Comparison of ENCODE assay signal across 20 cellular contexts in genomic region chr4:97646997-97647396, GRCh38.
DNase-seq lines count a peak whose midpoint lies in the region; ATAC-seq and TF ChIP-seq lines count a peak whose summit lies in the region.
"Had no signal": no experiment of that assay in that cellular context is flagged by ENCODE, and none has a peak within 500 bp of the region (broad histone marks: within the 10 kb centered on the region; RNA-seq: fewer than 3 reads in every experiment).

No MANE protein-coding gene starts in this region.

- intact Hi-C loops in right lobe of liver (cut with DNase I) = no loop called here

- no peaks in the 10 kb centered on the region for H3K9me3 ChIP-seq in right lobe of liver
- H3K9me3 ChIP-seq: upper lobe of left lung had no signal

- DNase-seq in COR-L47 (lab: John Stamatoyannopoulos, UW) = peak; percentile 8
- peak; percentile 18 to 61 for DNase-seq in NCI-H524 (lab: John Stamatoyannopoulos, UW)
- DNase-seq in choroid plexus epithelial cell (ENCODE audit: low read depth) = peak; percentile 46
- DNase-seq in mesothelial cell of epicardium (ENCODE audit: low spot score in 2 of 2, unreplicated experiment in 2 of 2) = no peak
- no peak for DNase-seq in right lobe of liver
- DNase-seq in GF-D8 (lab: John Stamatoyannopoulos, UW) = no peak
- no peak for DNase-seq in activated naive CD4-positive, alpha-beta T cell (lab: John Stamatoyannopoulos, UW)
- no peak for DNase-seq in activated CD8-positive, alpha-beta T cell treated with anti-CD3 and anti-CD28 coated beads, Interleukin-2, amount 10 ng/mL, durations not matched to agents 7 days and 5 days
- DNase-seq: activated CD4-positive, CD25-positive, alpha-beta regulatory T cell treated with anti-CD3 and anti-CD28 coated beads, Interleukin-2, amount 50 U/mL, for 72 hours; activated CD8-positive, alpha-beta memory T cell treated with anti-CD3 and anti-CD28 coated beads, Interleukin-2, amount 50 U/mL, for 4 hours; activated naive CD4-positive, alpha-beta T cell treated with anti-CD3 and anti-CD28 coated beads for 36 hours; H7; head of caudate nucleus; occipital lobe; SHP77; small intestine; upper lobe of left lung had no signal

- no peaks in the 10 kb centered on the region for H3K27me3 ChIP-seq in right lobe of liver
- H3K27me3 ChIP-seq: upper lobe of left lung had no signal

- H3K9me3 Mint-ChIP-seq in mesothelial cell of epicardium = no peaks in the 10 kb centered on the region
- H3K9me3 Mint-ChIP-seq in activated CD8-positive, alpha-beta T cell treated with anti-CD3 and anti-CD28 coated beads, Interleukin-2, amount 10 ng/mL, durations not matched to agents 7 days and 5 days (ENCODE audit: insufficient read depth) = no peaks in the 10 kb centered on the region

- peak overlapping the region; percentile 42 for H3K27ac Mint-ChIP-seq in mesothelial cell of epicardium
- no peak overlapping the region for H3K27ac Mint-ChIP-seq in activated CD8-positive, alpha-beta T cell treated with anti-CD3 and anti-CD28 coated beads, Interleukin-2, amount 10 ng/mL, durations not matched to agents 7 days and 5 days
- H3K27ac Mint-ChIP-seq: activated naive CD4-positive, alpha-beta T cell treated with anti-CD3 and anti-CD28 coated beads for 36 hours; T-helper 2 cell treated with Interferon-gamma antibody and Interleukin-4, amounts not matched to agents 5 μg/mL and 100 μg/mL, for 36 hours had no signal

- ATAC-seq in right lobe of liver = no peak
- ATAC-seq in activated CD8-positive, alpha-beta T cell treated with anti-CD3 and anti-CD28 coated beads, Interleukin-2, amount 10 ng/mL, durations not matched to agents 7 days and 5 days = no peak
- ATAC-seq: HepG2 had no signal

- H3K36me3 Mint-ChIP-seq in mesothelial cell of epicardium = no peaks in the 10 kb centered on the region
- H3K36me3 Mint-ChIP-seq in activated CD8-positive, alpha-beta T cell treated with anti-CD3 and anti-CD28 coated beads, Interleukin-2, amount 10 ng/mL, durations not matched to agents 7 days and 5 days (ENCODE audit: low read depth) = no peaks in the 10 kb centered on the region

- H3K4me3 ChIP-seq in choroid plexus epithelial cell (ENCODE audit: low read depth, low read length) (no peak overlapping the region), right lobe of liver (no peak overlapping the region)
- H3K4me3 ChIP-seq: upper lobe of left lung had no signal

- no peak for TF ChIP-seq POLR2A in right lobe of liver (IDR thresholded peaks at IDR 0.05)

- no peak overlapping the region for H3K4me3 Mint-ChIP-seq in mesothelial cell of epicardium
- H3K4me3 Mint-ChIP-seq in activated CD8-positive, alpha-beta T cell treated with anti-CD3 and anti-CD28 coated beads, Interleukin-2, amount 10 ng/mL, durations not matched to agents 7 days and 5 days = no peak overlapping the region
- H3K4me3 Mint-ChIP-seq: activated naive CD4-positive, alpha-beta T cell treated with anti-CD3 and anti-CD28 coated beads for 36 hours; central memory CD8-positive, alpha-beta T cell; T-helper 2 cell treated with Interferon-gamma antibody and Interleukin-4, amounts not matched to agents 5 μg/mL and 100 μg/mL, for 36 hours had no signal

- CTCF ChIA-PET in activated CD8-positive, alpha-beta T cell treated with anti-CD3 and anti-CD28 coated beads, Interleukin-2, amount 10 ng/mL, durations not matched to agents 7 days and 5 days (lab: Charles Lee) = no interaction called here

- H3K27ac ChIP-seq in right lobe of liver = no peak overlapping the region
- H3K27ac ChIP-seq: upper lobe of left lung had no signal

- POLR2A ChIA-PET in activated CD8-positive, alpha-beta T cell treated with anti-CD3 and anti-CD28 coated beads, Interleukin-2, amount 10 ng/mL, durations not matched to agents 7 days and 5 days (lab: Charles Lee) = no interaction called here

- TF ChIP-seq CTCF in choroid plexus epithelial cell (conservative IDR thresholded peaks at IDR 0.05; ENCODE audit: low read depth, low read length) = no peak
- TF ChIP-seq CTCF in mesothelial cell of epicardium (IDR thresholded peaks at IDR 0.05; ENCODE audit: unreplicated experiment) = no peak
- TF ChIP-seq CTCF in right lobe of liver (IDR thresholded peaks at IDR 0.05) = no peak

- H3K36me3 ChIP-seq in right lobe of liver = no peaks in the 10 kb centered on the region
- H3K36me3 ChIP-seq: upper lobe of left lung had no signal

- H3K4me1 Mint-ChIP-seq in mesothelial cell of epicardium = peaks cover 33% of the 10 kb centered on the region
- no peaks in the 10 kb centered on the region for H3K4me1 Mint-ChIP-seq in activated CD8-positive, alpha-beta T cell treated with anti-CD3 and anti-CD28 coated beads, Interleukin-2, amount 10 ng/mL, durations not matched to agents 7 days and 5 days (ENCODE audit: low read depth)
- H3K4me1 Mint-ChIP-seq: central memory CD8-positive, alpha-beta T cell had no signal

- no peaks in the 10 kb centered on the region for H3K27me3 Mint-ChIP-seq in mesothelial cell of epicardium (ENCODE audit: low read depth)
- no peaks in the 10 kb centered on the region for H3K27me3 Mint-ChIP-seq in activated CD8-positive, alpha-beta T cell treated with anti-CD3 and anti-CD28 coated beads, Interleukin-2, amount 10 ng/mL, durations not matched to agents 7 days and 5 days (ENCODE audit: low read depth)
- H3K27me3 Mint-ChIP-seq: central memory CD8-positive, alpha-beta T cell had no signal

- no peaks in the 10 kb centered on the region for H3K4me1 ChIP-seq in right lobe of liver
- H3K4me1 ChIP-seq: upper lobe of left lung had no signal

Comparison
In these comparisons a context has a peak if more than half of its experiments do, and no peak if none do; other contexts are left out.
1. DNase-seq: peak in COR-L47 (single experiment), NCI-H524 (2 of 2) and choroid plexus epithelial cell (single experiment); none in mesothelial cell of epicardium (0 of 2), right lobe of liver (0 of 3), GF-D8 (single experiment), activated naive CD4-positive, alpha-beta T cell (0 of 4) and activated CD8-positive, alpha-beta T cell treated with anti-CD3 and anti-CD28 coated beads, Interleukin-2, amount 10 ng/mL, durations not matched to agents 7 days and 5 days (single experiment).